Comparison of ENCODE assay signal across 28 cellular contexts in the genomic region with DNA sequence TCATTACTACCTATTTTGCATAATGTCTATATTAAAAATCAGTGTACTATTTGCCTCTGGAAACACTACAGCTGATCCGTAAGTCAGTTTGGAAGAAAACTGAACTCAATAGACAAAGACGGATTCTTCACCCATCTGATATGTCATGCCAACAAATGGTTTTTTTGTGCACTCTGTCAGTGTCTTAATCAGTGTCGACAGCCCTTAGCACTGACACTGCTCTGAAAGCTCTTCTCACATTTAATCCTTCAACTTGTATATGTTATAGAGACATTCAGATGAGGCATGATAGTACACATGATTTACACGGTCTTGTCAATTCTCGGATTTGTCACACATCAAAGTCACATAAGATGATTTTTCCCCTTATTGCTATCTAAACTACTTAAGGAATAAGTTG.
"Had no signal": no experiment of that assay in that cellular context is flagged by ENCODE, and none has a peak within 500 bp of the region (broad histone marks: within the 10 kb centered on the region; RNA-seq: fewer than 3 reads in every experiment).

No MANE protein-coding gene starts in this region.

- H3K27me3 ChIP-seq: hepatocyte, ovary, stomach, testis, tibial artery, upper lobe of right lung had no signal

- H3K27ac ChIP-seq: hepatocyte, lower lobe of right lung, ovary, skin epidermis, stomach, testis, tibial artery, upper lobe of right lung had no signal

- H3K4me1 ChIP-seq: lower lobe of right lung, stomach, testis, tibial artery, upper lobe of right lung had no signal

- H3K9me3 ChIP-seq: lower lobe of right lung, ovary, stomach, testis, tibial artery, upper lobe of right lung had no signal

- H3K36me3 ChIP-seq: lower lobe of right lung, ovary, stomach, tibial artery, upper lobe of right lung had no signal

- H3K4me2 ChIP-seq: hepatocyte had no signal

- ATAC-seq: left cardiac atrium; left lobe of liver; left ventricle myocardium superior; lower lobe of right lung; natural killer cell; right cardiac atrium; sciatic nerve; stimulated activated naive B cell treated with anti-CD40 and anti-IgM and Interleukin-4, amounts not matched to agents 10 μg/mL and 1 μg/mL and 100 μg/mL, for 72 hours; stimulated activated naive CD8-positive, alpha-beta T cell treated with anti-CD3 and anti-CD28 coated beads, Interleukin-15, Interleukin-2, amounts not matched to agents 100 U/mL and 50 U/mL, for 24 hours; upper lobe of right lung had no signal

- H3K4me3 ChIP-seq: hepatocyte, lower lobe of right lung, ovary, skin epidermis, stomach, testis, tibial artery, upper lobe of right lung had no signal

- DNase-seq: islet precursor cell; kidney glomerular epithelial cell; left cardiac atrium; left ventricle myocardium superior; lower lobe of right lung; mammary epithelial cell; mesenchymal stem cell; naive B cell; natural killer cell; nephron progenitor cell; ovary; right cardiac atrium; stimulated activated CD4-positive, alpha-beta T cell treated with anti-CD3 and anti-CD28 coated beads, Interleukin-12 subunit alpha, Interleukin-12 subunit beta, amount 100 ng/mL, for 4 hours; stimulated activated CD4-positive, alpha-beta T cell treated with anti-CD3 and anti-CD28 coated beads, Interleukin-15, amount 100 ng/mL, for 24 hours; stimulated activated CD4-positive, alpha-beta T cell treated with anti-CD3 and anti-CD28 coated beads, Interleukin-2, amount 100 ng/mL, for 24 hours; stimulated activated CD4-positive, alpha-beta T cell treated with anti-CD3 and anti-CD28 coated beads, Interleukin-4, amount 100 ng/mL, for 1 hour; stimulated activated naive B cell treated with anti-CD40 and anti-IgM and Interleukin-4, amounts not matched to agents 10 μg/mL and 1 μg/mL and 100 μg/mL, for 72 hours; stimulated activated naive CD8-positive, alpha-beta T cell treated with anti-CD3 and anti-CD28 coated beads, Interleukin-15, Interleukin-2, amounts not matched to agents 100 U/mL and 50 U/mL, for 24 hours; stomach; testis; tibial artery; trophoblast cell; upper lobe of right lung had no signal

- H2AFZ ChIP-seq: hepatocyte had no signal

- FAIRE-seq: urothelium cell line had no signal

- H3K79me2 ChIP-seq: hepatocyte had no signal
